In genomic region chr3:122458992-122459391, GRCh38 we compare ENCODE assay signal across 8 cellular contexts. TPM values are rescaled to one million over a fixed set of nuclear protein-coding genes. Genes with fewer than 3 reads are reported as not detected.
DNase-seq lines count a peak whose midpoint lies in the region; ATAC-seq and TF ChIP-seq lines count a peak whose summit lies in the region.

No MANE protein-coding gene starts in this region.

- TF ChIP-seq EP300 in tibial nerve (IDR thresholded peaks at IDR 0.05) = no peak

- H3K4me2 ChIP-seq in PC-9 = no peak overlapping the region

- TF ChIP-seq POLR2A in breast epithelium (IDR thresholded peaks at IDR 0.05) (no peak), tibial nerve (IDR thresholded peaks at IDR 0.05) (no peak)

- no peaks in the 10 kb centered on the region for H3K9me3 Mint-ChIP-seq in MCF 10A (ENCODE audit: unreplicated experiment)

- ATAC-seq in foreskin keratinocyte (peak; percentile 39), GM21723 (IDR thresholded peaks at IDR 0.05; ENCODE audit: unreplicated experiment) (no peak)

- POLR2A ChIA-PET in MCF 10A (lab: Yijun Ruan, JAX) = interaction anchor here (0.7 to 2.2 kb wide), 4 partner anchors 37 to 221 kb away, joined by 3 to 9 read pairs (median 4); partner anchors contain the start of genes DTX3L, KPNA1, PARP14 and PARP9
- POLR2A ChIA-PET in PC-9 (lab: Charles Lee; ENCODE audit: unreplicated experiment) = no interaction called here

- H3K79me2 ChIP-seq in PC-9 (ENCODE audit: low read depth) = no peaks in the 10 kb centered on the region

- H3K4me3 Mint-ChIP-seq in MCF 10A (ENCODE audit: unreplicated experiment) = no peak overlapping the region

- H3K27me3 ChIP-seq in breast epithelium (no peaks in the 10 kb centered on the region), PC-9 (ENCODE audit: insufficient read depth, low read depth) (no peaks in the 10 kb centered on the region), foreskin keratinocyte (no peaks in the 10 kb centered on the region), tibial nerve (no peaks in the 10 kb centered on the region)

- H3K36me3 ChIP-seq in breast epithelium = no peaks in the 10 kb centered on the region
- H3K36me3 ChIP-seq in PC-9 (ENCODE audit: low read depth) = peaks cover 26% of the 10 kb centered on the region
- H3K36me3 ChIP-seq in tibial nerve = peaks cover 0 to 72% (median 0%) of the 10 kb centered on the region in 3 donors

- H3K4me1 Mint-ChIP-seq in MCF 10A (ENCODE audit: insufficient read depth, unreplicated experiment) = peaks cover 7% of the 10 kb centered on the region

- no peaks in the 10 kb centered on the region for H3K9me2 ChIP-seq in PC-9 (ENCODE audit: insufficient read depth)

- no peak overlapping the region for H3K27ac Mint-ChIP-seq in MCF 10A (ENCODE audit: low read depth, unreplicated experiment)

- H3K36me3 Mint-ChIP-seq in MCF 10A (ENCODE audit: insufficient read depth, unreplicated experiment) = peaks cover 85% of the 10 kb centered on the region

- intact Hi-C loops in MCF 10A (cut with micrococcal nuclease) = loop anchor here (1.0 to 2.0 kb wide), 3 partner anchors 56 to 220 kb away; partner anchors contain the start of genes DTX3L, KPNA1 and PARP9
- intact Hi-C loops in breast epithelium (cut with DNase I; ENCODE audit: low total_unique reads) = no loop called here
- intact Hi-C loops in PC-9 (cut with micrococcal nuclease; ENCODE audit: unreplicated experiment) = loop anchor here (1.0 to 5.0 kb wide), 2 partner anchors 103 to 220 kb away; partner anchors contain the start of genes DTX3L and PARP9

- TF ChIP-seq CTCF in MCF 10A (IDR thresholded peaks at IDR 0.05; ENCODE audit: unreplicated experiment) (peak; percentile 32), breast epithelium (IDR thresholded peaks at IDR 0.05) (peak in 1 of 3 donors; percentile 29), PC-9 (conservative IDR thresholded peaks at IDR 0.05) (peak; percentile 72), foreskin keratinocyte (conservative IDR thresholded peaks at IDR 0.05) (peak; percentile 79), tibial nerve (IDR thresholded peaks at IDR 0.05) (peak in 4 of 5 experiments; percentile 6 to 33 (median 19))

- WGBS in tibial nerve, 2 donors = 57 to 59% methylated on average over 4 of the region's 4 CpGs

- H3K27ac ChIP-seq in breast epithelium = no peak overlapping the region
- H3K27ac ChIP-seq in PC-9 = no peak overlapping the region
- H3K27ac ChIP-seq in foreskin keratinocyte = no peak overlapping the region
- no peak overlapping the region for H3K27ac ChIP-seq in tibial nerve

- H3F3A ChIP-seq in PC-9 (ENCODE audit: insufficient read depth, low read depth) = peaks cover 18% of the 10 kb centered on the region; the same call in 1 of the 2 replicates

- BruUV-seq in MCF 10A (replicated peaks; lab: Mats Ljungman, UMichigan) (no TSS peak), PC-9 (replicated peaks; lab: Mats Ljungman, UMichigan) (no TSS peak)

- no peaks in the 10 kb centered on the region for H3K4me1 ChIP-seq in breast epithelium
- H3K4me1 ChIP-seq in PC-9 (replicated peaks; ENCODE audit: insufficient read depth) = no peaks in the 10 kb centered on the region
- no peaks in the 10 kb centered on the region for H3K4me1 ChIP-seq in foreskin keratinocyte
- H3K4me1 ChIP-seq in tibial nerve = peaks cover 0 to 4% (median 0%) of the 10 kb centered on the region in 4 donors

- H3K4me3 ChIP-seq in breast epithelium (no peak overlapping the region), PC-9 (no peak overlapping the region), tibial nerve (no peak overlapping the region)

- DNase-seq in MCF 10A (ENCODE audit: unreplicated experiment) = peak; percentile 72
- DNase-seq in breast epithelium (ENCODE audit: low spot score in 2 of 2) = no peak
- no peak for DNase-seq in PC-9
- DNase-seq in foreskin keratinocyte = peak in 1 of 2 donors; percentile 33
- no peak for DNase-seq in tibial nerve (ENCODE audit: low spot score in 2 of 2)
- DNase-seq in NCI-H345 treated with DMSO at 0.1 percent for 48 hours (lab: John Stamatoyannopoulos, UW; ENCODE audit: unreplicated experiment) = no peak
- no peak for DNase-seq in mucosa of gallbladder (ENCODE audit: low spot score)

- CTCF ChIA-PET in MCF 10A (lab: Yijun Ruan, JAX) (interaction anchor here (0.6 to 4.4 kb wide), 20 partner anchors 13 to 296 kb away, joined by 3 to 60 read pairs (median 4); partner anchors contain the start of gene PARP14), PC-9 (lab: Charles Lee) (interaction anchor here (0.9 kb wide), 1 partner anchor 66 kb away, joined by 3 read pairs; no protein-coding TSS in a partner anchor)

- H3K27me3 Mint-ChIP-seq in MCF 10A (ENCODE audit: insufficient read depth, unreplicated experiment) = no peaks in the 10 kb centered on the region

- H4K20me1 ChIP-seq in PC-9 (ENCODE audit: insufficient read depth) = peaks cover 4% of the 10 kb centered on the region; the same call in 1 of the 2 replicates

- H3K9me3 ChIP-seq in breast epithelium (no peaks in the 10 kb centered on the region), PC-9 (ENCODE audit: insufficient read depth, low read depth) (no peaks in the 10 kb centered on the region), tibial nerve (no peaks in the 10 kb centered on the region)

- H2AFZ ChIP-seq in PC-9 = no peak overlapping the region

RNA-seq across cellular contexts. Expression of gene WDR5B, which starts 43.1 kb away (rescaled TPM):
- total RNA-seq in MCF 10A (2022) (10.0 and 11.0 TPM in 2 replicates), breast epithelium (1 to 10 TPM; 4.0 to 8.0 (median 6.2) TPM), PC-9 (2021) (4.5 and 5.8 TPM in 2 replicates), foreskin keratinocyte (2.2 and 2.5 TPM in 2 replicates), tibial nerve (1 to 10 TPM; 4.4 to 5.1 (median 4.8) TPM), mucosa of gallbladder (6.5 TPM)
- 1.3 and 1.4 TPM in 2 replicates for polyA plus RNA-seq in foreskin keratinocyte

RNA-seq across cellular contexts. Expression of gene KPNA1, which starts 55.7 kb away (rescaled TPM):
- total RNA-seq in MCF 10A (2022) = 101 and 104 TPM in 2 replicates
- 10 to 100 TPM; 40.3 to 51.7 (median 42.4) TPM for total RNA-seq in breast epithelium
- 78.2 and 89.2 TPM in 2 replicates for total RNA-seq in PC-9 (2021)
- total RNA-seq in foreskin keratinocyte = 57.9 and 58.9 TPM in 2 replicates
- 19.2 and 25.2 TPM in 2 replicates for polyA plus RNA-seq in foreskin keratinocyte
- 10 to 100 TPM; 36.8 to 46.5 (median 41.8) TPM for total RNA-seq in tibial nerve
- total RNA-seq in mucosa of gallbladder = 55.2 TPM
